26 cellular contexts compared by ENCODE assay signal in the genomic region with DNA sequence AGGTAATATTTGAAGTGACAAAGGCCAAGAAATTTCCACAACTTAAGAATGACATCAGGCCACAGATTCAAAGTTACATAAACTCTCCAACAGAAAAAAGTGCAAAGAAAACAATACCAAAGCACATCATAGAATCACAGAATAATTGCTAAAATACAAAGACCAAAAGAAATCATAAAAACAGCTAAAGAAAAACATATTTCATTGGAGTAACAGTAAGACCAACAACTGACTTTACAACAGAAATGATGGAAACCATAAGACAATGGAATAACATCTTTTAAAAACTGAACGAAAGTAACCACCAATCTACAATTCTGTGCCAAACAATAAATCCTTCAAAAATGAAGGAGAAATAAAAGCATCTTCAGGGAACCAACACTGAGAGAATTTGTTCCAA. TPM values are rescaled to one million over a fixed set of nuclear protein-coding genes. Genes with fewer than 3 reads are reported as not detected.
DNase-seq lines count a peak whose midpoint lies in the region; ATAC-seq, FAIRE-seq and TF ChIP-seq lines count a peak whose summit lies in the region.
"Had no signal": no experiment of that assay in that cellular context is flagged by ENCODE, and none has a peak within 500 bp of the region (broad histone marks: within the 10 kb centered on the region; RNA-seq: fewer than 3 reads in every experiment).

No MANE protein-coding gene starts in this region.

- peaks cover 31% of the 10 kb centered on the region for H3K9me3 ChIP-seq in A549
- peaks cover 4 to 11% of the 10 kb centered on the region in 2 experiments; a peak in 2 of 4 replicates for H3K9me3 ChIP-seq in HCT116 (ENCODE audit: control insufficient read depth in 1 of 2, insufficient read depth in 1 of 2, low read depth in 1 of 2, low read length in 2 of 2)
- H3K9me3 ChIP-seq in uterus: peaks cover 0 to 7% of the 10 kb centered on the region in 2 donors

- TF ChIP-seq CTCF in A549 (IDR thresholded peaks at IDR 0.05): no peak
- TF ChIP-seq CTCF in HCT116 (IDR thresholded peaks at IDR 0.05 in 2 of 3, conservative IDR thresholded peaks at IDR 0.05 in 1 of 3; ENCODE audit: borderline replicate concordance in 1 of 3, insufficient read depth in 1 of 3, low read depth in 2 of 3, low read length in 2 of 3): no peak
- TF ChIP-seq CTCF in uterus (IDR thresholded peaks at IDR 0.05): no peak

- no peak overlapping the region for H3K4me2 ChIP-seq in A549
- H3K4me2 ChIP-seq in HCT116 (ENCODE audit: low read length): no peak overlapping the region
- H3K4me2 ChIP-seq: SK-N-SH had no signal

- ATAC-seq in A549 (no peak), HCT116 (no peak)
- ATAC-seq: activated naive CD4-positive, alpha-beta T cell treated with anti-CD3 and anti-CD28 coated beads, Interleukin-2, amount 50 U/mL, for 72 hours; left lobe of liver; natural killer cell had no signal

- DNase-seq in A549 (ENCODE audit: low read depth in 1 of 2, low spot score in 1 of 2): peak in 1 of 2 experiments; percentile 29
- DNase-seq in HCT116 (ENCODE audit: low read depth, low spot score): no peak
- DNase-seq in SW480 (ENCODE audit: low spot score): peak; percentile 3
- DNase-seq in erythroblast (lab: John Stamatoyannopoulos, UW): peak; percentile 3 to 9
- no peak for DNase-seq in stimulated activated CD4-positive, alpha-beta T cell treated with anti-CD3 and anti-CD28 coated beads, Interleukin-4, amount 100 ng/mL, for 4 hours
- DNase-seq in ecto neural progenitor cell (ENCODE audit: low spot score): no peak
- DNase-seq in CD1c-positive myeloid dendritic cell (ENCODE audit: extremely low spot score): no peak
- DNase-seq in uterus: no peak
- DNase-seq: activated CD4-positive, alpha-beta T cell treated with anti-CD3 and anti-CD28 coated beads, Interleukin-2, amount 50 U/mL, for 1 hour; C1 segment of cervical spinal cord; EL; natural killer cell; NCI-H1436 treated with DMSO at 0.1 percent for 48 hours; NCI-H2171; NCI-H69; SK-N-SH; spleen; stimulated activated CD4-positive, alpha-beta T cell treated with anti-CD3 and anti-CD28 coated beads, Interleukin-2, amount 100 ng/mL, for 48 hours; stimulated activated naive CD4-positive, alpha-beta T cell; WERI-Rb-1 had no signal

- BruUV-seq in HCT116 (replicated peaks; lab: Mats Ljungman, UMichigan): no TSS peak

- H3K4me1 ChIP-seq in A549: no peaks in the 10 kb centered on the region
- no peaks in the 10 kb centered on the region for H3K4me1 ChIP-seq in HCT116 (ENCODE audit: control insufficient read depth in 1 of 2, insufficient read depth in 2 of 2, low read length in 2 of 2)
- H3K4me1 ChIP-seq in uterus: no peaks in the 10 kb centered on the region
- H3K4me1 ChIP-seq: right atrium auricular region, spleen had no signal

- H3K9ac ChIP-seq in HCT116 (ENCODE audit: low read length): no peak overlapping the region
- H3K9ac ChIP-seq: SK-N-SH had no signal

- TF ChIP-seq POLR2A in A549 (IDR thresholded peaks at IDR 0.05; ENCODE audit: low read length) (no peak), HCT116 (IDR thresholded peaks at IDR 0.05; ENCODE audit: borderline replicate concordance, extremely low read depth, insufficient read depth, insufficient read length) (no peak), erythroblast (IDR thresholded peaks at IDR 0.05; ENCODE audit: low read length) (no peak), uterus (IDR thresholded peaks at IDR 0.05) (no peak)

- H3K27me3 ChIP-seq in HCT116 (ENCODE audit: insufficient read depth, low read length) (no peaks in the 10 kb centered on the region), uterus (peaks cover 0 to 2% of the 10 kb centered on the region in 2 donors)
- H3K27me3 ChIP-seq: right atrium auricular region, spleen had no signal

- H4K20me1 ChIP-seq in HCT116 (ENCODE audit: insufficient read depth): no peaks in the 10 kb centered on the region

- POLR2A ChIA-PET in A549 (lab: Yijun Ruan, JAX) (no interaction called here), HCT116 (lab: Charles Lee) (interaction anchor here (0.6 kb wide), 1 partner anchor 1620 kb away, joined by 3 read pairs; no protein-coding TSS in a partner anchor)

- CTCF ChIA-PET in A549 (lab: Yijun Ruan, JAX): no interaction called here
- CTCF ChIA-PET in HCT116 (lab: Charles Lee): no interaction called here

- H3K4me3 ChIP-seq in A549: no peak overlapping the region
- no peak overlapping the region for H3K4me3 ChIP-seq in HCT116 (replicated peaks in 1 of 2; ENCODE audit: low read depth in 1 of 2, low read length in 2 of 2)
- no peak overlapping the region for H3K4me3 ChIP-seq in uterus
- H3K4me3 ChIP-seq: right atrium auricular region, spleen, thoracic aorta had no signal

- no peak overlapping the region for H2AFZ ChIP-seq in HCT116 (ENCODE audit: low read depth, low read length, poor library complexity, severe bottlenecking)

- H3K27ac ChIP-seq in A549 (no peak overlapping the region), HCT116 (ENCODE audit: low read depth, low read length) (no peak overlapping the region), uterus (no peak overlapping the region)
- H3K27ac ChIP-seq: HL-60, right atrium auricular region, spleen, thoracic aorta, WERI-Rb-1 had no signal

- RAD21 ChIA-PET in HCT116 (lab: Charles Lee; ENCODE audit: low non-redundant PET in 1 of 2, low total read pairs in 2 of 2, uncharacterized antibody in 2 of 2, unreplicated experiment in 2 of 2): no interaction called here

- no peaks in the 10 kb centered on the region for H3K9me2 ChIP-seq in HCT116 (ENCODE audit: insufficient read depth)
- H3K9me2 ChIP-seq: SK-N-SH had no signal

- intact Hi-C loops in HCT116 (cut with micrococcal nuclease) (loop anchor here (5.0 kb wide), 1 partner anchor 38 kb away; no protein-coding TSS in a partner anchor), uterus (cut with DNase I; ENCODE audit: low total_unique reads) (no loop called here)

- TF ChIP-seq RAD21 in A549 (conservative IDR thresholded peaks at IDR 0.05 in 1 of 2, IDR thresholded peaks at IDR 0.05 in 1 of 2) (no peak), HCT116 (IDR thresholded peaks at IDR 0.05; ENCODE audit: low read depth) (no peak)

- FAIRE-seq in A549 (lab: Jason Lieb, UNC): peak; percentile 76
- FAIRE-seq: astrocyte had no signal

- H3K79me2 ChIP-seq in HCT116 (ENCODE audit: insufficient read depth, low read length): no peaks in the 10 kb centered on the region

- TF ChIP-seq EP300 in A549 (IDR thresholded peaks at IDR 0.05): no peak

- H3K36me3 ChIP-seq in HCT116 (ENCODE audit: control insufficient read depth in 1 of 2, insufficient read depth in 2 of 2, low read length in 2 of 2): no peaks in the 10 kb centered on the region; a peak in 1 of 4 replicates
- no peaks in the 10 kb centered on the region for H3K36me3 ChIP-seq in uterus
- H3K36me3 ChIP-seq: right atrium auricular region had no signal

- 62% methylated on average over 1 of the region's 1 CpG for WGBS in A549 (ENCODE audit: missing lambda C conversion rate)

TF ChIP-seq in A549, 52 proteins besides CTCF, POLR2A, EP300 and RAD21:
- TF ChIP-seq GATA3 (IDR thresholded peaks at IDR 0.05; ENCODE audit: borderline replicate concordance) (no peak), FOXS1 (CRISPR knock-in tag; IDR thresholded peaks at IDR 0.05) (peak; percentile 88; the same call in 1 of the 2 replicates), JUNB (IDR thresholded peaks at IDR 0.05) (no peak)
TF ChIP-seq in A549: peak in this region for 1.

TF ChIP-seq in HCT116, 20 proteins besides CTCF, POLR2A, EP300 and RAD21:
- TF ChIP-seq EZH2 (IDR thresholded peaks at IDR 0.05): no peak
- TF ChIP-seq EGR1 (IDR thresholded peaks at IDR 0.05; ENCODE audit: low read depth): no peak
- TF ChIP-seq CBX3 (IDR thresholded peaks at IDR 0.05; ENCODE audit: low read depth): peak; percentile 72; the same call in 1 of the 2 replicates
TF ChIP-seq in HCT116: peak in this region for 1.

RNA-seq across cellular contexts. Expression of a gene that starts 38.3 kb away (rescaled TPM):
- polyA plus RNA-seq in A549 (2011; rRNA removed): 7.5 and 9.1 TPM in 2 replicates
- polyA plus RNA-seq in A549 (2012; cell fraction: cytosol; rRNA removed): 1.1 and 1.2 TPM in 2 replicates
- polyA plus RNA-seq in A549 (2012; cell fraction: nucleus; rRNA removed): 1.1 and 2.0 TPM in 2 replicates
- 3.7 to 4.3 TPM (median 4.2 TPM) in 3 replicates for polyA plus RNA-seq in A549 (2017; fragmentation: RNase III; extraction: RNeasy Plus Mini Kit Qiagen cat#74134 plus additional on column Dnase treatment)
- 5.1 and 5.7 TPM in 2 replicates for polyA minus RNA-seq in A549 (2011; rRNA and poly(A)+ RNA removed)
- total RNA-seq in HCT116 (2021; ENCODE audit: unreplicated experiment): 5.9 TPM
- polyA plus RNA-seq in HCT116 (2012): 0.85 and 1.1 TPM in 2 replicates
- 10 to 100 TPM in 2 of 4 donors, 1 to 10 TPM in 2; 6.9 to 54.9 (median 13.6) TPM for total RNA-seq in uterus

Comparison
In these comparisons a context has a peak if more than half of its experiments do, and no peak if none do; other contexts are left out.
1. DNase-seq: peak in SW480 (single experiment) and erythroblast (2 of 2); none in HCT116 (single experiment), stimulated activated CD4-positive, alpha-beta T cell treated with anti-CD3 and anti-CD28 coated beads, Interleukin-4, amount 100 ng/mL, for 4 hours (0 of 2), ecto neural progenitor cell (single experiment), CD1c-positive myeloid dendritic cell (single experiment) and uterus (0 of 2).